ENCODE assay signal across 11 cellular contexts in genomic region chr2:44267269-44268258, GRCh38. TPM values are rescaled to one million over a fixed set of nuclear protein-coding genes. Genes with fewer than 3 reads are reported as not detected.
DNase-seq lines count a peak whose midpoint lies in the region; ATAC-seq and TF ChIP-seq lines count a peak whose summit lies in the region.
"Had no signal": no experiment of that assay in that cellular context is flagged by ENCODE, and none has a peak within 500 bp of the region (broad histone marks: within the 10 kb centered on the region; RNA-seq: fewer than 3 reads in every experiment).

No MANE protein-coding gene starts in this region.

- peaks cover 15% of the 10 kb centered on the region for H3K9me3 Mint-ChIP-seq in nephron progenitor cell
- H3K9me3 Mint-ChIP-seq: activated T-cell treated with anti-CD3 and anti-CD28 coated beads, Interleukin-2, amount 50 U/mL, for 72 hours had no signal

- in situ Hi-C loops in ACHN (cut with HindIII; ENCODE audit: low pct_ligation_motif_present, low pct_unique_long_range_greater_than_20kb, low sequenced_read_pairs), result no loop called here

- no peaks in the 10 kb centered on the region for H3K27me3 ChIP-seq in aorta (ENCODE audit: control insufficient read depth in 1 of 2, insufficient read depth in 2 of 2, low read length in 1 of 2)
- H3K27me3 ChIP-seq: spleen had no signal

- peaks cover 3% of the 10 kb centered on the region for H3K36me3 Mint-ChIP-seq in nephron progenitor cell (ENCODE audit: low read depth)

- H3K27ac Mint-ChIP-seq in nephron progenitor cell, result peak overlapping the region; percentile 56
- H3K27ac Mint-ChIP-seq: activated T-cell treated with anti-CD3 and anti-CD28 coated beads, Interleukin-2, amount 50 U/mL, for 72 hours had no signal

- no peaks in the 10 kb centered on the region for H3K9me3 ChIP-seq in aorta (ENCODE audit: control insufficient read depth, low read length)
- H3K9me3 ChIP-seq: spleen had no signal

- H3K27ac ChIP-seq in aorta (ENCODE audit: low read depth in 1 of 2, low read length in 2 of 2), result peak overlapping the region; percentile 61 to 100
- H3K27ac ChIP-seq: spleen had no signal

- H3K27me3 Mint-ChIP-seq in nephron progenitor cell (ENCODE audit: low read depth, poor library complexity), result no peaks in the 10 kb centered on the region

- H3K4me1 ChIP-seq in aorta (ENCODE audit: control insufficient read depth in 1 of 2, insufficient read depth in 2 of 2, low read length in 2 of 2), result peaks cover 0 to 9% of the 10 kb centered on the region in 2 donors
- H3K4me1 ChIP-seq: spleen had no signal

- intact Hi-C loops in aorta (cut with DNase I), result loop anchor here in 1 of 2 donors (2.0 kb wide), 1 partner anchor 99 kb away; the partner anchor contains the start of gene PPM1B

- ATAC-seq in aorta (ENCODE audit: low FRiP score) (peak; percentile 92), HG03565 (IDR thresholded peaks at IDR 0.05; ENCODE audit: unreplicated experiment) (no peak), HG03354 (IDR thresholded peaks at IDR 0.05; ENCODE audit: poor library complexity, severe bottlenecking, unreplicated experiment) (no peak)
- ATAC-seq: activated T-cell treated with anti-CD3 and anti-CD28 coated beads, Interleukin-2, amount 50 U/mL, for 72 hours; left colon; stimulated activated naive CD8-positive, alpha-beta T cell treated with anti-CD3 and anti-CD28 coated beads, Interleukin-15, Interleukin-2, amounts not matched to agents 100 U/mL and 50 U/mL, for 24 hours had no signal

- DNase-seq in RPMI7951 (ENCODE audit: low read depth), result peak; percentile 55
- DNase-seq in fibroblast of mammary gland (ENCODE audit: low read depth), result peak; percentile 44
- no peak for DNase-seq in nephron progenitor cell
- DNase-seq in aorta, result no peak
- no peak for DNase-seq in ACHN
- DNase-seq: activated T-cell treated with anti-CD3 and anti-CD28 coated beads, Interleukin-2, amount 50 U/mL, for 72 hours; left colon; spleen; stimulated activated naive CD8-positive, alpha-beta T cell treated with anti-CD3 and anti-CD28 coated beads, Interleukin-15, Interleukin-2, amounts not matched to agents 100 U/mL and 50 U/mL, for 24 hours had no signal

- no peak overlapping the region for H3K4me3 Mint-ChIP-seq in nephron progenitor cell
- H3K4me3 Mint-ChIP-seq: activated T-cell treated with anti-CD3 and anti-CD28 coated beads, Interleukin-2, amount 50 U/mL, for 72 hours had no signal

- H3K4me3 ChIP-seq in fibroblast of mammary gland (ENCODE audit: control insufficient read depth, low read depth, low read length) (no peak overlapping the region), aorta (ENCODE audit: low read length in 2 of 2) (no peak overlapping the region)
- H3K4me3 ChIP-seq: spleen had no signal

- H3K4me1 Mint-ChIP-seq in nephron progenitor cell, result peaks cover 14% of the 10 kb centered on the region

- TF ChIP-seq CTCF in fibroblast of mammary gland (conservative IDR thresholded peaks at IDR 0.05; ENCODE audit: control insufficient read depth, insufficient read depth, low read depth, low read length), result no peak
- TF ChIP-seq CTCF in nephron progenitor cell (IDR thresholded peaks at IDR 0.05), result no peak

- 7 to 8% methylated on average over 8 of the region's 8 CpGs for WGBS in aorta, 2 donors

- no peaks in the 10 kb centered on the region for H3K36me3 ChIP-seq in aorta (ENCODE audit: control insufficient read depth in 1 of 2, insufficient read depth in 2 of 2, low read length in 1 of 2)
- H3K36me3 ChIP-seq: spleen had no signal

RNA-seq across cellular contexts. Expression of gene SLC3A1, which starts 7.7 kb away (rescaled TPM):
- under 0.01 and 0.29 TPM in 2 replicates for total RNA-seq in RPMI7951 (2014; rRNA removed; shearing (Covaris generic))
- total RNA-seq in aorta, result under 1 TPM; 0.24 to 0.26 TPM
- 1 to 10 TPM in 1 of 2 donors, under 1 TPM in 1; 0.33 to 5.4 TPM for polyA plus RNA-seq in aorta

Comparison
In these comparisons a context has a peak if more than half of its experiments do, and no peak if none do; other contexts are left out.
1. DNase-seq: peak in RPMI7951 (single experiment) and fibroblast of mammary gland (single experiment); none in nephron progenitor cell (single experiment), aorta (0 of 2) and ACHN (single experiment).